Comparison of ENCODE assay signal across 32 cellular contexts in the genomic region with DNA sequence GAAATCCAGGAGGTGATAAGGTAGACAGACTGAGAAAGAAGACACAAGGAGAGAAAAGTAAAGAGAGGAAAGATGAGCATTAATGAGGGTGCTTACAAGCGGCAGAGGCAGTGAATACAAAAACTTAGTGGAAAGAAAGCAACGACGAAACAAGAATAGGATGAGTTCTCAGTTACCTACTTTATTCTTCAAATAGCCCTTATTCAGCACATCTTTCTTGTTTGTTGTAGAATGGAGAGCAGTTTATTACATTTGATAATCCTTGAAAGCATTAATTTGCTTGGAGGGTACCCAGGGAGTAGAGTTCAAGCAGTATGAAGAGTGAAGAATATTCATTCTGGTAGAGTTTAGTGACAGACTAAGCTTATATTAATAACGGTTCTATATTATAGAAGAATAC.
"Had no signal": no experiment of that assay in that cellular context is flagged by ENCODE, and none has a peak within 500 bp of the region (broad histone marks: within the 10 kb centered on the region; RNA-seq: fewer than 3 reads in every experiment).

No MANE protein-coding gene starts in this region.

- H3K9me3 ChIP-seq: breast epithelium, gastrocnemius medialis, left ventricle myocardium inferior, ovary, stomach, thyroid gland had no signal

- H3K27ac ChIP-seq: breast epithelium, gastrocnemius medialis, left ventricle myocardium inferior, ovary, skin epidermis, stomach, thyroid gland, WERI-Rb-1 had no signal

- H3K9me3 Mint-ChIP-seq: activated CD4-positive, alpha-beta memory T cell treated with anti-CD3 and anti-CD28 coated beads, Interleukin-2, amount 10 ng/mL, durations not matched to agents 7 days and 5 days; activated CD4-positive, alpha-beta T cell treated with anti-CD3 and anti-CD28 coated beads, Interleukin-2, amount 10 ng/mL, durations not matched to agents 24 days and 14 days; activated naive CD4-positive, alpha-beta T cell treated with anti-CD3 and anti-CD28 coated beads for 36 hours; activated T-cell treated with anti-CD3 and anti-CD28 coated beads, Interleukin-2, amount 50 U/mL, for 24 hours; stimulated activated naive B cell treated with anti-CD40 and anti-IgM and Interleukin-4, amounts not matched to agents 10 μg/mL and 1 μg/mL and 100 μg/mL, for 72 hours; T-helper 1 cell treated with Interleukin-12 subunit alpha and Interleukin-12 subunit beta and Interleukin-4 antibody, amounts not matched to agents 30 μg/mL and 1 μg/mL, for 36 hours had no signal

- H3K36me3 ChIP-seq: breast epithelium, gastrocnemius medialis, left ventricle myocardium inferior, ovary, thyroid gland had no signal

- H3K27ac Mint-ChIP-seq: activated CD4-positive, alpha-beta memory T cell treated with anti-CD3 and anti-CD28 coated beads, Interleukin-2, amount 10 ng/mL, durations not matched to agents 7 days and 5 days; activated CD4-positive, alpha-beta T cell treated with anti-CD3 and anti-CD28 coated beads, Interleukin-2, amount 10 ng/mL, durations not matched to agents 24 days and 14 days; activated naive CD4-positive, alpha-beta T cell treated with anti-CD3 and anti-CD28 coated beads for 36 hours; stimulated activated naive B cell treated with anti-CD40 and anti-IgM and Interleukin-4, amounts not matched to agents 10 μg/mL and 1 μg/mL and 100 μg/mL, for 72 hours; T-helper 1 cell treated with Interleukin-12 subunit alpha and Interleukin-12 subunit beta and Interleukin-4 antibody, amounts not matched to agents 30 μg/mL and 1 μg/mL, for 36 hours had no signal

- H3K4me3 Mint-ChIP-seq: activated CD4-positive, alpha-beta memory T cell treated with anti-CD3 and anti-CD28 coated beads, Interleukin-2, amount 10 ng/mL, durations not matched to agents 7 days and 5 days; activated CD4-positive, alpha-beta T cell treated with anti-CD3 and anti-CD28 coated beads, Interleukin-2, amount 10 ng/mL, durations not matched to agents 24 days and 14 days; activated naive CD4-positive, alpha-beta T cell treated with anti-CD3 and anti-CD28 coated beads for 36 hours; activated T-cell treated with anti-CD3 and anti-CD28 coated beads, Interleukin-2, amount 50 U/mL, for 24 hours; stimulated activated naive B cell treated with anti-CD40 and anti-IgM and Interleukin-4, amounts not matched to agents 10 μg/mL and 1 μg/mL and 100 μg/mL, for 72 hours; T-helper 1 cell treated with Interleukin-12 subunit alpha and Interleukin-12 subunit beta and Interleukin-4 antibody, amounts not matched to agents 30 μg/mL and 1 μg/mL, for 36 hours had no signal

- H3K4me1 ChIP-seq: breast epithelium had no signal

- ATAC-seq: activated CD4-positive, CD25-positive, alpha-beta regulatory T cell treated with anti-CD3 and anti-CD28 coated beads, Interleukin-2, amount 50 U/mL, for 24 hours; gastrocnemius medialis; sciatic nerve; stimulated activated naive B cell treated with anti-CD40 and anti-IgM and Interleukin-4, amounts not matched to agents 10 μg/mL and 1 μg/mL and 100 μg/mL, for 72 hours had no signal

- H3K4me3 ChIP-seq: breast epithelium, gastrocnemius medialis, left ventricle myocardium inferior, lung, ovary, skin epidermis, stomach, thyroid gland had no signal

- H3K27me3 Mint-ChIP-seq: activated CD4-positive, alpha-beta memory T cell treated with anti-CD3 and anti-CD28 coated beads, Interleukin-2, amount 10 ng/mL, durations not matched to agents 7 days and 5 days; activated CD4-positive, alpha-beta T cell treated with anti-CD3 and anti-CD28 coated beads, Interleukin-2, amount 10 ng/mL, durations not matched to agents 24 days and 14 days; activated T-cell treated with anti-CD3 and anti-CD28 coated beads, Interleukin-2, amount 50 U/mL, for 24 hours; progenitor cell of endocrine pancreas; stimulated activated naive B cell treated with anti-CD40 and anti-IgM and Interleukin-4, amounts not matched to agents 10 μg/mL and 1 μg/mL and 100 μg/mL, for 72 hours had no signal

- FAIRE-seq: colon, endometrium had no signal

- DNase-seq: activated CD4-positive, alpha-beta memory T cell treated with anti-CD3 and anti-CD28 coated beads, Interleukin-2, amount 10 ng/mL, durations not matched to agents 7 days and 5 days; activated CD4-positive, alpha-beta T cell treated with anti-CD3 and anti-CD28 coated beads, Interleukin-2, amount 10 ng/mL, durations not matched to agents 24 days and 14 days; activated CD8-positive, alpha-beta memory T cell treated with anti-CD3 and anti-CD28 coated beads, Interleukin-2, amount 50 U/mL, for 48 hours; activated naive CD4-positive, alpha-beta T cell treated with anti-CD3 and anti-CD28 coated beads for 36 hours; activated T-cell treated with anti-CD3 and anti-CD28 coated beads, Interleukin-2, amount 50 U/mL, for 24 hours; amygdala; central memory CD4-positive, alpha-beta T cell; effector CD8-positive, alpha-beta T cell; gastrocnemius medialis; glutamatergic neuron; islet precursor cell; left ventricle myocardium inferior; mesendoderm; ovary; stimulated activated CD4-positive, alpha-beta T cell treated with anti-CD3 and anti-CD28 coated beads, Interleukin-12 subunit alpha, Interleukin-12 subunit beta, amount 100 ng/mL, for 4 hours; stimulated activated CD4-positive, alpha-beta T cell treated with anti-CD3 and anti-CD28 coated beads, Interleukin-4, amount 100 ng/mL, for 4 hours; stimulated activated CD8-positive, alpha-beta memory T cell treated with anti-CD3 and anti-CD28 coated beads, Interleukin-4, amount 100 ng/mL, for 48 hours; stimulated activated naive B cell treated with anti-CD40 and anti-IgM and Interleukin-4, amounts not matched to agents 10 μg/mL and 1 μg/mL and 100 μg/mL, for 72 hours; stomach; SW 1271; T1000; thyroid gland; WERI-Rb-1 had no signal

- H3K27me3 ChIP-seq: breast epithelium, gastrocnemius medialis, ovary, stomach, thyroid gland had no signal
